ENCODE assay signal across 14 cellular contexts in genomic region chr17:83100220-83100852, GRCh38. TPM values are rescaled to one million over a fixed set of nuclear protein-coding genes. Genes with fewer than 3 reads are reported as not detected.
DNase-seq lines count a peak whose midpoint lies in the region; ATAC-seq, FAIRE-seq and TF ChIP-seq lines count a peak whose summit lies in the region.
"Had no signal": no experiment of that assay in that cellular context is flagged by ENCODE, and none has a peak within 500 bp of the region (broad histone marks: within the 10 kb centered on the region; RNA-seq: fewer than 3 reads in every experiment).

No MANE protein-coding gene starts in this region.

- H3K36me3 ChIP-seq in breast epithelium (no peaks in the 10 kb centered on the region), mucosa of stomach (ENCODE audit: control insufficient read depth, insufficient read depth, low read length) (peaks cover 14% of the 10 kb centered on the region)

- TF ChIP-seq POLR2A in breast epithelium (IDR thresholded peaks at IDR 0.05): no peak

- H3K27me3 ChIP-seq in breast epithelium (no peaks in the 10 kb centered on the region), mucosa of stomach (ENCODE audit: control insufficient read depth, insufficient read depth, low read length) (peaks cover 21% of the 10 kb centered on the region)

- no peak overlapping the region for H3K4me3 Mint-ChIP-seq in MCF 10A (ENCODE audit: unreplicated experiment)
- H3K4me3 Mint-ChIP-seq in dendritic cell treated with granulocyte-macrophage colony-stimulating factor and Interleukin-4, amounts not matched to agents 40 ng/mL and 50 ng/mL, for 4 days: peak overlapping the region; percentile 69

- peaks cover 16 to 21% of the 10 kb centered on the region in 2 donors for H3K4me1 ChIP-seq in breast epithelium
- peaks cover 67% of the 10 kb centered on the region for H3K4me1 ChIP-seq in mucosa of stomach (ENCODE audit: control insufficient read depth, insufficient read depth, low read length)

- H3K9me3 ChIP-seq in breast epithelium (no peaks in the 10 kb centered on the region), mucosa of stomach (ENCODE audit: control insufficient read depth, low read length) (no peaks in the 10 kb centered on the region)
- H3K9me3 ChIP-seq: A549, spleen had no signal

- peaks cover under 1% of the 10 kb centered on the region for H3K36me3 Mint-ChIP-seq in MCF 10A (ENCODE audit: insufficient read depth, unreplicated experiment)
- H3K36me3 Mint-ChIP-seq in dendritic cell treated with granulocyte-macrophage colony-stimulating factor and Interleukin-4, amounts not matched to agents 40 ng/mL and 50 ng/mL, for 4 days (ENCODE audit: low read depth): peaks cover 28% of the 10 kb centered on the region

- ATAC-seq in GM21825 (IDR thresholded peaks at IDR 0.05; ENCODE audit: unreplicated experiment): no peak
- no peak for ATAC-seq in HG02610 (IDR thresholded peaks at IDR 0.05; ENCODE audit: unreplicated experiment)

- no peak overlapping the region for H3K27ac Mint-ChIP-seq in MCF 10A (ENCODE audit: low read depth, unreplicated experiment)
- H3K27ac Mint-ChIP-seq in dendritic cell treated with granulocyte-macrophage colony-stimulating factor and Interleukin-4, amounts not matched to agents 40 ng/mL and 50 ng/mL, for 4 days: peak overlapping the region; percentile 93
- H3K27ac Mint-ChIP-seq: WTC11 had no signal

- no peaks in the 10 kb centered on the region for H3K9me3 Mint-ChIP-seq in MCF 10A (ENCODE audit: unreplicated experiment)
- no peaks in the 10 kb centered on the region for H3K9me3 Mint-ChIP-seq in dendritic cell treated with granulocyte-macrophage colony-stimulating factor and Interleukin-4, amounts not matched to agents 40 ng/mL and 50 ng/mL, for 4 days
- H3K9me3 Mint-ChIP-seq: WTC11 had no signal

- DNase-seq in breast epithelium (ENCODE audit: low spot score in 2 of 2): no peak
- DNase-seq in MCF 10A (ENCODE audit: unreplicated experiment): no peak
- DNase-seq in urothelium cell line (ENCODE audit: low spot score): peak; percentile 25
- no peak for DNase-seq in activated CD4-positive, alpha-beta T cell treated with anti-CD3 and anti-CD28 coated beads for 4 hours
- DNase-seq: midbrain, OCI-M1, spleen had no signal

- peak overlapping the region; percentile 25 for H3K9ac ChIP-seq in mucosa of stomach (ENCODE audit: low read length)

- BruUV-seq in MCF 10A (replicated peaks; lab: Mats Ljungman, UMichigan): no TSS peak

- TF ChIP-seq CTCF in breast epithelium (IDR thresholded peaks at IDR 0.05): no peak
- TF ChIP-seq CTCF in MCF 10A (IDR thresholded peaks at IDR 0.05; ENCODE audit: unreplicated experiment): no peak

- POLR2A ChIA-PET in MCF 10A (lab: Yijun Ruan, JAX): interaction anchor here (0.6 kb wide), 1 partner anchor 53 kb away, joined by 3 read pairs; no protein-coding TSS in a partner anchor

- intact Hi-C loops in breast epithelium (cut with DNase I; ENCODE audit: low total_unique reads): no loop called here
- intact Hi-C loops in MCF 10A (cut with micrococcal nuclease): no loop called here
- intact Hi-C loops in dendritic cell treated with granulocyte-macrophage colony-stimulating factor and Interleukin-4, amounts not matched to agents 40 ng/mL and 50 ng/mL, for 4 days (cut with micrococcal nuclease): loop anchor here (2.0 kb wide), 1 partner anchor 52 kb away; no protein-coding TSS in a partner anchor

- peak overlapping the region; percentile 20 to 53 (median 32) for H3K4me3 ChIP-seq in breast epithelium
- no peak overlapping the region for H3K4me3 ChIP-seq in mucosa of stomach (ENCODE audit: low read length)
- H3K4me3 ChIP-seq: A549 had no signal

- peaks cover 9% of the 10 kb centered on the region for H3K4me1 Mint-ChIP-seq in MCF 10A (ENCODE audit: insufficient read depth, unreplicated experiment)
- H3K4me1 Mint-ChIP-seq in dendritic cell treated with granulocyte-macrophage colony-stimulating factor and Interleukin-4, amounts not matched to agents 40 ng/mL and 50 ng/mL, for 4 days (ENCODE audit: low read depth): peaks cover 77% of the 10 kb centered on the region

- H3K27me3 Mint-ChIP-seq in MCF 10A (ENCODE audit: insufficient read depth, unreplicated experiment): no peaks in the 10 kb centered on the region
- H3K27me3 Mint-ChIP-seq in dendritic cell treated with granulocyte-macrophage colony-stimulating factor and Interleukin-4, amounts not matched to agents 40 ng/mL and 50 ng/mL, for 4 days: peaks cover 13% of the 10 kb centered on the region

- peak overlapping the region; percentile 74 to 89 for H3K27ac ChIP-seq in breast epithelium
- H3K27ac ChIP-seq: A549 had no signal

- FAIRE-seq in urothelium cell line (lab: Jason Lieb, UNC): no peak
- FAIRE-seq: A549, HepG2 had no signal

- CTCF ChIA-PET in MCF 10A (lab: Yijun Ruan, JAX): no interaction called here

RNA-seq across cellular contexts. Expression of gene METRNL, which starts 20.9 kb away (rescaled TPM):
- total RNA-seq in breast epithelium: 100 to 1,000 TPM in 1 of 3 donors, 10 to 100 TPM in 2; 41.6 to 102 (median 54.1) TPM
- total RNA-seq in MCF 10A (2022): 14.5 and 24.1 TPM in 2 replicates
